ENCODE assay signal across 10 cellular contexts in the genomic region with DNA sequence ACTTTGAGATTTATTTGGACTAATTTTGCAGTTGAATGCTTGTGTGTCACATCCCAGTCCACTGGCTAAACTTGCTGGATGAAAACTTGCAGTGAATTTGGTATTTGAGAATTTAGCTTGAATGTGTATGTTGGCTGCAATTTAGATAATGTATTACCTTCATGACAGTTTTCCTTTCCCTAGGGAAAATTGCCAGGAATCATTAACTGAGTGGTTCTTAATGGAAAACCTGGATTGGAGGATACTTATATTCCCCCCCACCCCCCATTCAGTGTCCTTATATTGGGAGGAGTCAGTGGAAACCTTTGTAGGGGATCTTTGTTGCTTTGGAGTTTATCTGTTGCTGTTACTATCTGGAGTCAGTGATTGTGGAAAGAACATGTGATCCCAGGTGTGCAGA.
DNase-seq lines count a peak whose midpoint lies in the region; ATAC-seq and TF ChIP-seq lines count a peak whose summit lies in the region.
"Had no signal": no experiment of that assay in that cellular context is flagged by ENCODE, and none has a peak within 500 bp of the region (broad histone marks: within the 10 kb centered on the region; RNA-seq: fewer than 3 reads in every experiment).

No MANE protein-coding gene starts in this region.

- no peak for TF ChIP-seq CTCF in VCaP (conservative IDR thresholded peaks at IDR 0.05)
- TF ChIP-seq CTCF in fibroblast of the aortic adventitia (IDR thresholded peaks at IDR 0.05; ENCODE audit: insufficient read depth, low read length) = no peak
- TF ChIP-seq CTCF in omental fat pad (IDR thresholded peaks at IDR 0.05) = no peak

- H3K9me3 Mint-ChIP-seq in activated CD8-positive, alpha-beta memory T cell treated with anti-CD3 and anti-CD28 coated beads, Interleukin-2, amount 10 ng/mL, durations not matched to agents 7 days and 5 days (ENCODE audit: low read depth) = no peaks in the 10 kb centered on the region
- H3K9me3 Mint-ChIP-seq in stimulated activated effector memory CD8-positive, alpha-beta T cell treated with anti-CD3 and anti-CD28 coated beads, Interleukin-12 subunit alpha, Interleukin-12 subunit beta, amount 100 ng/mL, for 72 hours = no peaks in the 10 kb centered on the region

- CTCF ChIA-PET in activated CD8-positive, alpha-beta memory T cell treated with anti-CD3 and anti-CD28 coated beads, Interleukin-2, amount 10 ng/mL, durations not matched to agents 7 days and 5 days (lab: Charles Lee) = interaction anchor here (1.2 kb wide), 1 partner anchor 69 kb away, joined by 3 read pairs; no protein-coding TSS in a partner anchor

- H3K27ac Mint-ChIP-seq in activated CD8-positive, alpha-beta memory T cell treated with anti-CD3 and anti-CD28 coated beads, Interleukin-2, amount 10 ng/mL, durations not matched to agents 7 days and 5 days = no peak overlapping the region
- H3K27ac Mint-ChIP-seq in stimulated activated effector memory CD8-positive, alpha-beta T cell treated with anti-CD3 and anti-CD28 coated beads, Interleukin-12 subunit alpha, Interleukin-12 subunit beta, amount 100 ng/mL, for 72 hours = no peak overlapping the region

- no peak for DNase-seq in activated CD8-positive, alpha-beta memory T cell treated with anti-CD3 and anti-CD28 coated beads, Interleukin-2, amount 10 ng/mL, durations not matched to agents 7 days and 5 days
- DNase-seq in activated CD8-positive, alpha-beta memory T cell treated with anti-CD3 and anti-CD28 coated beads for 24 hours = no peak
- DNase-seq in fibroblast of the aortic adventitia (ENCODE audit: low read depth) (peak; percentile 19), omental fat pad (ENCODE audit: low spot score) (no peak), head of caudate nucleus (no peak), HT-29 (ENCODE audit: low spot score) (no peak)
- no peak for DNase-seq in stimulated activated effector memory CD8-positive, alpha-beta T cell treated with anti-CD3 and anti-CD28 coated beads, Interleukin-12 subunit alpha, Interleukin-12 subunit beta, amount 100 ng/mL, for 72 hours (ENCODE audit: low spot score in 2 of 2)
- DNase-seq: NCI-H1092; stimulated activated CD4-positive, alpha-beta T cell treated with anti-CD3 and anti-CD28 coated beads, Interleukin-2, amount 100 ng/mL, for 48 hours had no signal

- H3K4me3 ChIP-seq in fibroblast of the aortic adventitia (ENCODE audit: low read depth, low read length) = peak overlapping the region; percentile 86

- H3K27me3 Mint-ChIP-seq in activated CD8-positive, alpha-beta memory T cell treated with anti-CD3 and anti-CD28 coated beads, Interleukin-2, amount 10 ng/mL, durations not matched to agents 7 days and 5 days = no peaks in the 10 kb centered on the region

- intact Hi-C loops in head of caudate nucleus (cut with DNase I) = no loop called here

- H3K36me3 Mint-ChIP-seq in activated CD8-positive, alpha-beta memory T cell treated with anti-CD3 and anti-CD28 coated beads, Interleukin-2, amount 10 ng/mL, durations not matched to agents 7 days and 5 days = peaks cover 12% of the 10 kb centered on the region
- H3K36me3 Mint-ChIP-seq in stimulated activated effector memory CD8-positive, alpha-beta T cell treated with anti-CD3 and anti-CD28 coated beads, Interleukin-12 subunit alpha, Interleukin-12 subunit beta, amount 100 ng/mL, for 72 hours = peaks cover 12% of the 10 kb centered on the region

- H3K4me3 Mint-ChIP-seq in activated CD8-positive, alpha-beta memory T cell treated with anti-CD3 and anti-CD28 coated beads, Interleukin-2, amount 10 ng/mL, durations not matched to agents 7 days and 5 days = peak overlapping the region; percentile 91
- peak overlapping the region; percentile 90 for H3K4me3 Mint-ChIP-seq in stimulated activated effector memory CD8-positive, alpha-beta T cell treated with anti-CD3 and anti-CD28 coated beads, Interleukin-12 subunit alpha, Interleukin-12 subunit beta, amount 100 ng/mL, for 72 hours

- H3K27ac ChIP-seq in VCaP = peak overlapping the region; percentile 80

- no peak for ATAC-seq in activated CD8-positive, alpha-beta memory T cell treated with anti-CD3 and anti-CD28 coated beads, Interleukin-2, amount 10 ng/mL, durations not matched to agents 7 days and 5 days
- ATAC-seq in stimulated activated effector memory CD8-positive, alpha-beta T cell treated with anti-CD3 and anti-CD28 coated beads, Interleukin-12 subunit alpha, Interleukin-12 subunit beta, amount 100 ng/mL, for 72 hours = no peak
- no peak for ATAC-seq in omental fat pad (ENCODE audit: low FRiP score)

- H3K4me1 Mint-ChIP-seq in activated CD8-positive, alpha-beta memory T cell treated with anti-CD3 and anti-CD28 coated beads, Interleukin-2, amount 10 ng/mL, durations not matched to agents 7 days and 5 days = peaks cover 43% of the 10 kb centered on the region
- H3K4me1 Mint-ChIP-seq in stimulated activated effector memory CD8-positive, alpha-beta T cell treated with anti-CD3 and anti-CD28 coated beads, Interleukin-12 subunit alpha, Interleukin-12 subunit beta, amount 100 ng/mL, for 72 hours = peaks cover 43% of the 10 kb centered on the region
